ENCODE assay signal across 14 cellular contexts in genomic region chr7:117018713-117019112, GRCh38.
DNase-seq lines count a peak whose midpoint lies in the region; ATAC-seq and TF ChIP-seq lines count a peak whose summit lies in the region.
"Had no signal": no experiment of that assay in that cellular context is flagged by ENCODE, and none has a peak within 500 bp of the region (broad histone marks: within the 10 kb centered on the region; RNA-seq: fewer than 3 reads in every experiment).

No MANE protein-coding gene starts in this region.

- no peaks in the 10 kb centered on the region for H3K9me3 ChIP-seq in HCT116 (ENCODE audit: control insufficient read depth in 1 of 2, insufficient read depth in 1 of 2, low read depth in 1 of 2, low read length in 2 of 2)

- no peaks in the 10 kb centered on the region for H3K27me3 ChIP-seq in HCT116 (ENCODE audit: insufficient read depth, low read length)

- no peaks in the 10 kb centered on the region for H4K20me1 ChIP-seq in HCT116 (ENCODE audit: insufficient read depth)

- H3K9me2 ChIP-seq in HCT116 (ENCODE audit: insufficient read depth), result no peaks in the 10 kb centered on the region

- no peak overlapping the region for H2AFZ ChIP-seq in HCT116 (ENCODE audit: low read depth, low read length, poor library complexity, severe bottlenecking)

- peaks cover 2% of the 10 kb centered on the region for H3K27me3 Mint-ChIP-seq in glutamatergic neuron (ENCODE audit: unreplicated experiment)
- H3K27me3 Mint-ChIP-seq in stimulated activated memory B cell treated with anti-CD40 and anti-IgM and Interleukin-4, amounts not matched to agents 10 μg/mL and 1 μg/mL and 100 μg/mL, for 72 hours, result no peaks in the 10 kb centered on the region

- intact Hi-C loops in HCT116 (cut with micrococcal nuclease), result no loop called here

- peak overlapping the region; percentile 2 for H3K4me3 Mint-ChIP-seq in glutamatergic neuron (ENCODE audit: unreplicated experiment)
- H3K4me3 Mint-ChIP-seq in stimulated activated memory B cell treated with anti-CD40 and anti-IgM and Interleukin-4, amounts not matched to agents 10 μg/mL and 1 μg/mL and 100 μg/mL, for 72 hours, result no peak overlapping the region
- H3K4me3 Mint-ChIP-seq: CD14-positive monocyte; CD8-positive, alpha-beta T cell had no signal

- H3K9ac ChIP-seq in HCT116 (ENCODE audit: low read length), result no peak overlapping the region

- no peaks in the 10 kb centered on the region for H3K36me3 ChIP-seq in HCT116 (ENCODE audit: control insufficient read depth in 1 of 2, insufficient read depth in 2 of 2, low read length in 2 of 2)

- ATAC-seq in HCT116 (no peak), GM19463 (IDR thresholded peaks at IDR 0.05; ENCODE audit: unreplicated experiment) (no peak)
- ATAC-seq in stimulated activated memory B cell treated with anti-CD40 and anti-IgM and Interleukin-4, amounts not matched to agents 10 μg/mL and 1 μg/mL and 100 μg/mL, for 72 hours, result no peak
- ATAC-seq: CD8-positive, alpha-beta T cell had no signal

- CTCF ChIA-PET in HCT116 (lab: Charles Lee), result no interaction called here

- no peaks in the 10 kb centered on the region for H3K36me3 Mint-ChIP-seq in glutamatergic neuron (ENCODE audit: unreplicated experiment)
- H3K36me3 Mint-ChIP-seq in stimulated activated memory B cell treated with anti-CD40 and anti-IgM and Interleukin-4, amounts not matched to agents 10 μg/mL and 1 μg/mL and 100 μg/mL, for 72 hours, result peaks cover 5% of the 10 kb centered on the region
- H3K36me3 Mint-ChIP-seq: CD14-positive monocyte; CD8-positive, alpha-beta T cell had no signal

- no TSS peak for BruUV-seq in HCT116 (replicated peaks; lab: Mats Ljungman, UMichigan)

- POLR2A ChIA-PET in HCT116 (lab: Charles Lee), result no interaction called here

- H3K4me3 ChIP-seq in HCT116 (replicated peaks in 1 of 2; ENCODE audit: low read depth in 1 of 2, low read length in 2 of 2), result no peak overlapping the region

- no peak for TF ChIP-seq RAD21 in HCT116 (IDR thresholded peaks at IDR 0.05; ENCODE audit: low read depth)

- peak overlapping the region; percentile 9 for H3K27ac Mint-ChIP-seq in glutamatergic neuron (ENCODE audit: unreplicated experiment)
- H3K27ac Mint-ChIP-seq in stimulated activated memory B cell treated with anti-CD40 and anti-IgM and Interleukin-4, amounts not matched to agents 10 μg/mL and 1 μg/mL and 100 μg/mL, for 72 hours, result peak overlapping the region; percentile 82
- H3K27ac Mint-ChIP-seq: CD14-positive monocyte; CD8-positive, alpha-beta T cell had no signal

- peak overlapping the region; percentile 71; the same call in 1 of the 2 replicates for H3K4me2 ChIP-seq in HCT116 (ENCODE audit: low read length)

- no peak for TF ChIP-seq POLR2A in HCT116 (IDR thresholded peaks at IDR 0.05; ENCODE audit: borderline replicate concordance, extremely low read depth, insufficient read depth, insufficient read length)

- H3K27ac ChIP-seq in HCT116 (ENCODE audit: low read depth, low read length), result no peak overlapping the region

- peaks cover 8 to 34% of the 10 kb centered on the region in 2 experiments for H3K4me1 ChIP-seq in HCT116 (ENCODE audit: control insufficient read depth in 1 of 2, insufficient read depth in 2 of 2, low read length in 2 of 2)

- TF ChIP-seq CTCF in HCT116 (IDR thresholded peaks at IDR 0.05 in 2 of 3, conservative IDR thresholded peaks at IDR 0.05 in 1 of 3; ENCODE audit: borderline replicate concordance in 1 of 3, insufficient read depth in 1 of 3, low read depth in 2 of 3, low read length in 2 of 3) (no peak), glutamatergic neuron (IDR thresholded peaks at IDR 0.05; ENCODE audit: partially characterized antibody, unreplicated experiment) (no peak)

- H3K9me3 Mint-ChIP-seq in glutamatergic neuron (ENCODE audit: unreplicated experiment), result peaks cover 2% of the 10 kb centered on the region
- no peaks in the 10 kb centered on the region for H3K9me3 Mint-ChIP-seq in stimulated activated memory B cell treated with anti-CD40 and anti-IgM and Interleukin-4, amounts not matched to agents 10 μg/mL and 1 μg/mL and 100 μg/mL, for 72 hours
- H3K9me3 Mint-ChIP-seq: CD14-positive monocyte; CD8-positive, alpha-beta T cell had no signal

- no peak for DNase-seq in HCT116 (ENCODE audit: low read depth, low spot score)
- peak; percentile 60 for DNase-seq in NCI-H69 (lab: John Stamatoyannopoulos, UW)
- DNase-seq in glutamatergic neuron, result no peak
- no peak for DNase-seq in middle frontal gyrus (ENCODE audit: extremely low spot score, low spot score)
- DNase-seq in NK-92 (lab: John Stamatoyannopoulos, UW; ENCODE audit: unreplicated experiment), result no peak
- DNase-seq: CD8-positive, alpha-beta T cell; COR-L47; DMS153; DMS79 treated with DMSO at 0.1 percent for 48 hours; EL; HCEC 1CT had no signal

- no peaks in the 10 kb centered on the region for H3K79me2 ChIP-seq in HCT116 (ENCODE audit: insufficient read depth, low read length)

- peaks cover 25% of the 10 kb centered on the region for H3K4me1 Mint-ChIP-seq in glutamatergic neuron (ENCODE audit: low read depth, unreplicated experiment)
- peaks cover 40% of the 10 kb centered on the region for H3K4me1 Mint-ChIP-seq in stimulated activated memory B cell treated with anti-CD40 and anti-IgM and Interleukin-4, amounts not matched to agents 10 μg/mL and 1 μg/mL and 100 μg/mL, for 72 hours

- RAD21 ChIA-PET in HCT116 (lab: Charles Lee; ENCODE audit: low non-redundant PET in 1 of 2, low total read pairs in 2 of 2, uncharacterized antibody in 2 of 2, unreplicated experiment in 2 of 2), result no interaction called here

TF ChIP-seq in HCT116, 20 proteins besides CTCF, POLR2A, EP300 and RAD21:
- TF ChIP-seq FOSL1 (IDR thresholded peaks at IDR 0.05; ENCODE audit: low read depth) (no peak), ZNF274 (IDR thresholded peaks at IDR 0.05; ENCODE audit: low read depth, low read length) (no peak), CEBPB (IDR thresholded peaks at IDR 0.05; ENCODE audit: low read depth) (no peak), MAX (IDR thresholded peaks at IDR 0.05) (no peak), SP1 (IDR thresholded peaks at IDR 0.05; ENCODE audit: low read depth) (no peak), JUND (IDR thresholded peaks at IDR 0.05) (no peak), EZH2 (IDR thresholded peaks at IDR 0.05) (no peak), ELF1 (IDR thresholded peaks at IDR 0.05; ENCODE audit: borderline replicate concordance, low read depth) (no peak), POLR2AphosphoS5 (IDR thresholded peaks at IDR 0.05; ENCODE audit: low read depth, low read length) (no peak), SRF (IDR thresholded peaks at IDR 0.05; ENCODE audit: low read depth) (no peak), ATF3 (IDR thresholded peaks at IDR 0.05) (no peak)
TF ChIP-seq in HCT116: peak in this region for 0.
